ENCODE assay signal across 11 cellular contexts in genomic region chr18:46156124-46156745, GRCh38. TPM values are rescaled to one million over a fixed set of nuclear protein-coding genes. Genes with fewer than 3 reads are reported as not detected.
DNase-seq lines count a peak whose midpoint lies in the region; ATAC-seq, FAIRE-seq and TF ChIP-seq lines count a peak whose summit lies in the region.
"Had no signal": no experiment of that assay in that cellular context is flagged by ENCODE, and none has a peak within 500 bp of the region (broad histone marks: within the 10 kb centered on the region; RNA-seq: fewer than 3 reads in every experiment).

No MANE protein-coding gene starts in this region.

- ATAC-seq in stimulated activated naive CD8-positive, alpha-beta T cell treated with anti-CD3 and anti-CD28 coated beads, Interleukin-15, amount 100 ng/mL, for 72 hours, result peak; percentile 85
- no peak for ATAC-seq in GM21737 (IDR thresholded peaks at IDR 0.05; ENCODE audit: unreplicated experiment)

- peaks cover 67% of the 10 kb centered on the region for H3K4me1 ChIP-seq in keratinocyte (ENCODE audit: control insufficient read depth, extremely low read depth, insufficient read depth, low read length)

- peak overlapping the region; percentile 99 to 100 for H3K27ac Mint-ChIP-seq in stimulated activated naive CD8-positive, alpha-beta T cell treated with anti-CD3 and anti-CD28 coated beads, Interleukin-15, amount 100 ng/mL, for 72 hours

- intact Hi-C loops in dorsolateral prefrontal cortex (cut with DNase I), result no loop called here

- H3K36me3 ChIP-seq in keratinocyte (ENCODE audit: control insufficient read depth in 2 of 2, extremely low read depth in 1 of 2, insufficient read depth in 2 of 2, low read length in 2 of 2), result no peaks in the 10 kb centered on the region

- TF ChIP-seq CTCF in keratinocyte (optimal IDR thresholded peaks at IDR 0.05 in 1 of 3, IDR thresholded peaks at IDR 0.05 in 1 of 3, conservative IDR thresholded peaks at IDR 0.05 in 1 of 3; ENCODE audit: extremely low read depth in 1 of 3, insufficient read depth in 2 of 3, low read length in 3 of 3) (no peak), dorsolateral prefrontal cortex (IDR thresholded peaks at IDR 0.05 in 54 of 56, conservative IDR thresholded peaks at IDR 0.05 in 2 of 56; ENCODE audit: low read depth in 1 of 56, partially characterized antibody in 56 of 56) (no peak)

- peaks cover 87% of the 10 kb centered on the region for H3K4me1 Mint-ChIP-seq in stimulated activated naive CD8-positive, alpha-beta T cell treated with anti-CD3 and anti-CD28 coated beads, Interleukin-15, amount 100 ng/mL, for 72 hours

- H3K4me3 Mint-ChIP-seq in stimulated activated naive CD8-positive, alpha-beta T cell treated with anti-CD3 and anti-CD28 coated beads, Interleukin-15, amount 100 ng/mL, for 72 hours, result peak overlapping the region; percentile 81 to 86

- H3K27me3 ChIP-seq in keratinocyte (ENCODE audit: control insufficient read depth, extremely low read depth, insufficient read depth, low read length) (no peaks in the 10 kb centered on the region), dorsolateral prefrontal cortex (no peaks in the 10 kb centered on the region)

- FAIRE-seq in keratinocyte (lab: Jason Lieb, UNC), result peak; percentile 53
- FAIRE-seq: A204.1, small intestine had no signal

- no peaks in the 10 kb centered on the region for H3K9me3 Mint-ChIP-seq in stimulated activated naive CD8-positive, alpha-beta T cell treated with anti-CD3 and anti-CD28 coated beads, Interleukin-15, amount 100 ng/mL, for 72 hours

- no peaks in the 10 kb centered on the region for H4K20me1 ChIP-seq in keratinocyte (ENCODE audit: control insufficient read depth, extremely low read depth, insufficient read depth, low read length)

- H3K4me3 ChIP-seq in keratinocyte (ENCODE audit: control insufficient read depth in 2 of 3, extremely low read depth in 1 of 3, insufficient read depth in 2 of 3, low read depth in 1 of 3, low read length in 3 of 3) (peak overlapping the region in 1 of 3 experiments; percentile 13), dorsolateral prefrontal cortex (no peak overlapping the region)

- dilution Hi-C loops in keratinocyte (cut with MboI; ENCODE audit: extremely low pct_ligation_motif_present, low sequenced_read_pairs), result no loop called here

- H3K4me2 ChIP-seq in keratinocyte (ENCODE audit: control insufficient read depth, extremely low read depth, insufficient read depth, low read depth, low read length), result peak overlapping the region; percentile 34

- H3K27ac ChIP-seq in keratinocyte (ENCODE audit: control insufficient read depth, insufficient read depth, low read length) (peak overlapping the region; percentile 51), dorsolateral prefrontal cortex (no peak overlapping the region)

- no peak overlapping the region for H2AFZ ChIP-seq in keratinocyte (ENCODE audit: control insufficient read depth, low read length)

- H3K9ac ChIP-seq in keratinocyte (ENCODE audit: control insufficient read depth, extremely low read depth, insufficient read depth, low read length), result peak overlapping the region; percentile 25

- peak; percentile 9 to 24 for DNase-seq in activated CD4-positive, alpha-beta T cell treated with anti-CD3 and anti-CD28 coated beads for 4 hours
- DNase-seq in activated CD4-positive, alpha-beta T cell treated with anti-CD3 and anti-CD28 coated beads for 1 hour, result no peak
- DNase-seq in activated T-cell treated with anti-CD3 and anti-CD28 coated beads, Interleukin-2, amount 50 U/mL, for 48 hours, result peak; percentile 48 to 54
- DNase-seq in keratinocyte (ENCODE audit: low read depth, low spot score) (no peak), dorsolateral prefrontal cortex (no peak), NCI-H446 (lab: John Stamatoyannopoulos, UW) (no peak)
- DNase-seq in stimulated activated naive CD8-positive, alpha-beta T cell treated with anti-CD3 and anti-CD28 coated beads, Interleukin-15, amount 100 ng/mL, for 72 hours, result peak; percentile 43 to 75
- DNase-seq: SHP77 had no signal

- H3K27me3 Mint-ChIP-seq in stimulated activated naive CD8-positive, alpha-beta T cell treated with anti-CD3 and anti-CD28 coated beads, Interleukin-15, amount 100 ng/mL, for 72 hours, result no peaks in the 10 kb centered on the region

- H3K79me2 ChIP-seq in keratinocyte (ENCODE audit: control insufficient read depth, insufficient read depth, low read length), result no peaks in the 10 kb centered on the region

- H3K9me1 ChIP-seq in keratinocyte (ENCODE audit: control insufficient read depth, extremely low read depth, insufficient read depth, low read length), result no peaks in the 10 kb centered on the region

- H3K9me3 ChIP-seq in keratinocyte (ENCODE audit: control insufficient read depth, low read depth, low read length), result no peaks in the 10 kb centered on the region

RNA-seq across cellular contexts. Expression of gene HAUS1, which starts 52.0 kb away (rescaled TPM):
- 15.6 to 39.7 TPM (median 39.5 TPM) in 3 replicates for polyA plus RNA-seq in keratinocyte
- 17.0 TPM for polyA plus RNA-seq in keratinocyte (2011; ENCODE audit: low read depth)
- 20.8 and 32.5 TPM in 2 replicates for polyA plus RNA-seq in keratinocyte (2011; cell fraction: cytosol; rRNA removed)
- polyA plus RNA-seq in keratinocyte (2011; cell fraction: nucleus; rRNA removed), result 11.6 and 12.3 TPM in 2 replicates
- 6.6 and 19.4 TPM in 2 replicates for polyA plus RNA-seq in keratinocyte (2012; ENCODE audit: low replicate concordance)
- 2.1 to 8.8 TPM (median 3.7 TPM) in 3 replicates for polyA minus RNA-seq in keratinocyte
- polyA minus RNA-seq in keratinocyte (2011; cell fraction: cytosol; rRNA and poly(A)+ RNA removed), result 8.1 TPM
- polyA minus RNA-seq in keratinocyte (2011; cell fraction: nucleus; rRNA and poly(A)+ RNA removed), result 1.9 and 7.8 TPM in 2 replicates
- 10 to 100 TPM in 78 of 120 experiments, 1 to 10 TPM in 42; 6.1 to 22.4 (median 11.2) TPM for total RNA-seq in dorsolateral prefrontal cortex

RNA-seq across cellular contexts. Expression of gene ATP5F1A, which starts 58.1 kb away (rescaled TPM):
- polyA plus RNA-seq in keratinocyte, result 436 to 621 TPM (median 512 TPM) in 3 replicates
- 295 TPM for polyA plus RNA-seq in keratinocyte (2011; ENCODE audit: low read depth)
- 509 and 540 TPM in 2 replicates for polyA plus RNA-seq in keratinocyte (2011; cell fraction: cytosol; rRNA removed)
- 438 and 582 TPM in 2 replicates for polyA plus RNA-seq in keratinocyte (2011; cell fraction: nucleus; rRNA removed)
- polyA plus RNA-seq in keratinocyte (2012; ENCODE audit: low replicate concordance), result 282 and 369 TPM in 2 replicates
- 310 to 695 TPM (median 626 TPM) in 3 replicates for polyA minus RNA-seq in keratinocyte
- polyA minus RNA-seq in keratinocyte (2011; cell fraction: cytosol; rRNA and poly(A)+ RNA removed), result 576 TPM
- polyA minus RNA-seq in keratinocyte (2011; cell fraction: nucleus; rRNA and poly(A)+ RNA removed), result 152 and 249 TPM in 2 replicates
- total RNA-seq in dorsolateral prefrontal cortex, result 100 to 1,000 TPM; 250 to 674 (median 475) TPM

Comparison
In these comparisons a context has a peak if more than half of its experiments do, and no peak if none do; other contexts are left out.
1. DNase-seq: peak in activated CD4-positive, alpha-beta T cell treated with anti-CD3 and anti-CD28 coated beads for 4 hours (2 of 2), activated T-cell treated with anti-CD3 and anti-CD28 coated beads, Interleukin-2, amount 50 U/mL, for 48 hours (2 of 2) and stimulated activated naive CD8-positive, alpha-beta T cell treated with anti-CD3 and anti-CD28 coated beads, Interleukin-15, amount 100 ng/mL, for 72 hours (2 of 2); none in activated CD4-positive, alpha-beta T cell treated with anti-CD3 and anti-CD28 coated beads for 1 hour (single experiment), keratinocyte (single experiment), dorsolateral prefrontal cortex (0 of 10) and NCI-H446 (0 of 2).